In the genomic region with DNA sequence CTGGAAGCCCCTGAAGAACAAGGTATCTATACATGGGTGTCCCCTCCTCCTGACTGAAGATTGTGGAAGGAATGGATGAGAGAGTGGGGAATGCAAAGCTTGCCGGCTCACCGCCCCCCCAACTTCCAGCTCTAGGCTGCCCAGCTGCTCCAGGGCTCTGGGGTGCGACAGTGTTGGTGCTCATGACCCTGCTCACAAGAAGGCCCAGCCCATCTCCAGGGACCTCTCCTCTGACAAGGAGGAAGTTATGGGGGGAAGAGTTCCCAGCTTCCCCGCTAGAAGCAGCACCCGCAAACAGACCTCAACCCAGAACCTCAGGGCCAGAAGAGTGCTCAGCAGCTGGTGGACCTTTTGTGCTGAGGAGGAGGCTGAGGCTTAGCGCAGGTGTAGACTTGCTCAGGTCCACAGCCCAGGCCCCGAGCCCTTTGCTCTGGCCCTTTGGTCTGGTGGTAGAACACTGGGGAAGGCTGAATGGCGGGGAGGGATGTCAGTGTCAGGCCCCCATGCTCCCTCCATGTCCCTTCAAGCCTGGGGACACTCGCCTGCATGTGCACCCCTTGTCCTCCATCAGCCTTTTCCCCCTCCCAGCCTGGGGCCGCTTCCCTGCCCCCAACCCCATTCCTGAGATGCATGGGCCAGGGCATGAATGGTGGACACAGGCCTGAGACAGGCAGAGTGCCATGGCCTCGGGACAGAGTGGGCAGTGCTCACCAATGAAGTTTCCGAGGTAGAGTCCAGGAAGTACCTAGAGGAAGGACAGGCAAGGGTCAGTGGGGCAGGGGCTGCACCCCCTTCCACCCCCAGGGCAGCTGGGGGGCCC, we compare ENCODE assay signal across 12 cellular contexts. TPM values are rescaled to one million over a fixed set of nuclear protein-coding genes. Genes with fewer than 3 reads are reported as not detected.
DNase-seq lines count a peak whose midpoint lies in the region; ATAC-seq, FAIRE-seq and TF ChIP-seq lines count a peak whose summit lies in the region.
"Had no signal": no experiment of that assay in that cellular context is flagged by ENCODE, and none has a peak within 500 bp of the region (broad histone marks: within the 10 kb centered on the region; RNA-seq: fewer than 3 reads in every experiment).

No MANE protein-coding gene starts in this region.

- peak overlapping the region; percentile 28 for H3K27ac Mint-ChIP-seq in stimulated activated naive CD8-positive, alpha-beta T cell treated with anti-CD3 and anti-CD28 coated beads, Interleukin-15, Interleukin-2, amounts not matched to agents 100 ng/mL and 50 ng/mL, for 24 hours
- H3K27ac Mint-ChIP-seq in naive thymus-derived CD4-positive, alpha-beta T cell = no peak overlapping the region

- POLR2A ChIA-PET in naive thymus-derived CD4-positive, alpha-beta T cell (lab: Charles Lee) = interaction anchor here (1.1 kb wide), 1 partner anchor 9 kb away, joined by 3 read pairs; no protein-coding TSS in a partner anchor

- no peaks in the 10 kb centered on the region for H3K36me3 Mint-ChIP-seq in stimulated activated naive CD8-positive, alpha-beta T cell treated with anti-CD3 and anti-CD28 coated beads, Interleukin-15, Interleukin-2, amounts not matched to agents 100 ng/mL and 50 ng/mL, for 24 hours (ENCODE audit: low read depth)
- H3K36me3 Mint-ChIP-seq in naive thymus-derived CD4-positive, alpha-beta T cell = peaks cover 0 to 10% (median 4%) of the 10 kb centered on the region in 5 donors

- no peak overlapping the region for H3K4me3 Mint-ChIP-seq in stimulated activated naive CD8-positive, alpha-beta T cell treated with anti-CD3 and anti-CD28 coated beads, Interleukin-15, Interleukin-2, amounts not matched to agents 100 ng/mL and 50 ng/mL, for 24 hours
- H3K4me3 Mint-ChIP-seq in naive thymus-derived CD4-positive, alpha-beta T cell = peak overlapping the region in 9 of 10 donors; percentile 4 to 99 (median 88)

- peaks cover 11 to 23% of the 10 kb centered on the region in 2 donors for H3K27me3 ChIP-seq in naive thymus-derived CD4-positive, alpha-beta T cell (ENCODE audit: control insufficient read depth in 2 of 2, insufficient read depth in 2 of 2, low read length in 2 of 2)
- H3K27me3 ChIP-seq in vagina = no peaks in the 10 kb centered on the region

- H3K27ac ChIP-seq in caudate nucleus (ENCODE audit: low read depth, low read length) (peak overlapping the region; percentile 83), vagina (no peak overlapping the region)
- H3K27ac ChIP-seq in naive thymus-derived CD4-positive, alpha-beta T cell (ENCODE audit: low read depth, low read length) = no peak overlapping the region

- H3K9me3 ChIP-seq in naive thymus-derived CD4-positive, alpha-beta T cell (ENCODE audit: control insufficient read depth in 2 of 3, low read length in 3 of 3) = no peaks in the 10 kb centered on the region
- H3K9me3 ChIP-seq in vagina (no peaks in the 10 kb centered on the region), mucosa of descending colon (no peaks in the 10 kb centered on the region)

- H3K4me3 ChIP-seq in naive thymus-derived CD4-positive, alpha-beta T cell (ENCODE audit: low read length) = no peak overlapping the region
- H3K4me3 ChIP-seq in vagina = peak overlapping the region; percentile 52 to 64
- H3K4me3 ChIP-seq in mucosa of descending colon = no peak overlapping the region

- no peak for DNase-seq in stimulated activated naive CD8-positive, alpha-beta T cell treated with anti-CD3 and anti-CD28 coated beads, Interleukin-15, Interleukin-2, amounts not matched to agents 100 U/mL and 50 U/mL, for 24 hours
- DNase-seq in caudate nucleus (lab: John Stamatoyannopoulos, UW) = no peak
- no peak for DNase-seq in naive thymus-derived CD4-positive, alpha-beta T cell
- DNase-seq in vagina (ENCODE audit: extremely low spot score in 2 of 2) = peak; percentile 46 to 79
- DNase-seq in GM12892 (ENCODE audit: insufficient read length) = no peak
- no peak for DNase-seq in mucosa of descending colon
- no peak for DNase-seq in amygdala (lab: John Stamatoyannopoulos, UW)
- DNase-seq: Karpas-422 had no signal

- peaks cover 29% of the 10 kb centered on the region for H3K27me3 Mint-ChIP-seq in stimulated activated naive CD8-positive, alpha-beta T cell treated with anti-CD3 and anti-CD28 coated beads, Interleukin-15, Interleukin-2, amounts not matched to agents 100 ng/mL and 50 ng/mL, for 24 hours
- peaks cover 39 to 64% (median 42%) of the 10 kb centered on the region in 5 donors for H3K27me3 Mint-ChIP-seq in naive thymus-derived CD4-positive, alpha-beta T cell

- peaks cover 0 to 4% of the 10 kb centered on the region in 2 donors for H3K4me1 ChIP-seq in naive thymus-derived CD4-positive, alpha-beta T cell (ENCODE audit: control insufficient read depth in 2 of 2, insufficient read depth in 2 of 2, low read length in 2 of 2)
- peaks cover 20% of the 10 kb centered on the region for H3K4me1 ChIP-seq in vagina
- peaks cover 13% of the 10 kb centered on the region for H3K4me1 ChIP-seq in mucosa of descending colon (ENCODE audit: low read depth)

- H3K9me3 Mint-ChIP-seq in stimulated activated naive CD8-positive, alpha-beta T cell treated with anti-CD3 and anti-CD28 coated beads, Interleukin-15, Interleukin-2, amounts not matched to agents 100 ng/mL and 50 ng/mL, for 24 hours = no peaks in the 10 kb centered on the region
- peaks cover 0 to 2% (median 0%) of the 10 kb centered on the region in 11 donors for H3K9me3 Mint-ChIP-seq in naive thymus-derived CD4-positive, alpha-beta T cell

- intact Hi-C loops in naive thymus-derived CD4-positive, alpha-beta T cell (cut with micrococcal nuclease) = no loop called here
- intact Hi-C loops in vagina (cut with DNase I) (no loop called here), mucosa of descending colon (cut with DNase I, micrococcal nuclease) (no loop called here)

- CTCF ChIA-PET in naive thymus-derived CD4-positive, alpha-beta T cell (lab: Charles Lee) = no interaction called here

- no peaks in the 10 kb centered on the region for H3K36me3 ChIP-seq in naive thymus-derived CD4-positive, alpha-beta T cell (ENCODE audit: control insufficient read depth in 2 of 3, insufficient read depth in 3 of 3, low read length in 3 of 3)
- no peaks in the 10 kb centered on the region for H3K36me3 ChIP-seq in vagina
- no peaks in the 10 kb centered on the region for H3K36me3 ChIP-seq in mucosa of descending colon (ENCODE audit: low read depth)

- no peak for ATAC-seq in stimulated activated naive CD8-positive, alpha-beta T cell treated with anti-CD3 and anti-CD28 coated beads, Interleukin-15, Interleukin-2, amounts not matched to agents 100 U/mL and 50 U/mL, for 24 hours
- ATAC-seq in naive thymus-derived CD4-positive, alpha-beta T cell = no peak
- ATAC-seq in mucosa of descending colon = no peak

- TF ChIP-seq POLR2A in vagina (IDR thresholded peaks at IDR 0.05) = no peak
- no peak for TF ChIP-seq POLR2A in GM12892 (IDR thresholded peaks at IDR 0.05; ENCODE audit: low read depth, low read length)

- H3K4me1 Mint-ChIP-seq in stimulated activated naive CD8-positive, alpha-beta T cell treated with anti-CD3 and anti-CD28 coated beads, Interleukin-15, Interleukin-2, amounts not matched to agents 100 ng/mL and 50 ng/mL, for 24 hours (ENCODE audit: low read depth) = peaks cover 13% of the 10 kb centered on the region
- H3K4me1 Mint-ChIP-seq in naive thymus-derived CD4-positive, alpha-beta T cell = peaks cover 10 to 15% (median 13%) of the 10 kb centered on the region in 7 donors

- FAIRE-seq in GM12892 (lab: Jason Lieb, UNC) = no peak
- FAIRE-seq: GM18507 had no signal

- TF ChIP-seq CTCF in vagina (IDR thresholded peaks at IDR 0.05) = no peak
- TF ChIP-seq CTCF in mucosa of descending colon (IDR thresholded peaks at IDR 0.05) = no peak

RNA-seq across cellular contexts. Expression of gene DUSP15, which starts 1.3 kb away (rescaled TPM):
- total RNA-seq in naive thymus-derived CD4-positive, alpha-beta T cell = not detected
- polyA plus RNA-seq in naive thymus-derived CD4-positive, alpha-beta T cell = not detected
- total RNA-seq in vagina (2.5 TPM), mucosa of descending colon (1 to 10 TPM in 1 of 3 donors, under 1 TPM in 1, not detected in 1; 0.58 to 1.7 TPM)
- polyA plus RNA-seq in GM12892 (2012; ENCODE audit: missing spikeins) = 1.2 TPM
- total RNA-seq: pulmonary artery endothelial cell; T-helper 1 cell treated with Interleukin-12 subunit alpha and Interleukin-12 subunit beta and Interleukin-4 antibody, amounts not matched to agents 30 ng/mL and 1 ng/mL, for 36 hours had no signal

RNA-seq across cellular contexts. Expression of gene TTLL9, which starts 1.4 kb away (rescaled TPM):
- not detected for total RNA-seq in naive thymus-derived CD4-positive, alpha-beta T cell
- polyA plus RNA-seq in naive thymus-derived CD4-positive, alpha-beta T cell = not detected
- not detected for total RNA-seq in vagina
- polyA plus RNA-seq in GM12892 (2012; ENCODE audit: missing spikeins) = 0.61 TPM
- under 1 TPM in 1 of 3 donors, not detected in 2; 0.25 TPM for total RNA-seq in mucosa of descending colon
- total RNA-seq: T-helper 1 cell treated with Interleukin-12 subunit alpha and Interleukin-12 subunit beta and Interleukin-4 antibody, amounts not matched to agents 30 ng/mL and 1 ng/mL, for 36 hours had no signal

RNA-seq across cellular contexts. Expression of gene FOXS1, which starts 23.7 kb away (rescaled TPM):
- total RNA-seq in naive thymus-derived CD4-positive, alpha-beta T cell = not detected
- polyA plus RNA-seq in naive thymus-derived CD4-positive, alpha-beta T cell = not detected
- total RNA-seq in vagina (not detected), mucosa of descending colon (under 1 TPM in 1 of 3 donors, not detected in 2; 0.60 TPM)
- polyA plus RNA-seq in GM12892 (2012; ENCODE audit: missing spikeins) = not detected
- total RNA-seq: pulmonary artery endothelial cell; T-helper 1 cell treated with Interleukin-12 subunit alpha and Interleukin-12 subunit beta and Interleukin-4 antibody, amounts not matched to agents 30 ng/mL and 1 ng/mL, for 36 hours had no signal

RNA-seq across cellular contexts. Expression of gene MYLK2, which starts 49.9 kb away (rescaled TPM):
- under 1 TPM in 1 of 5 experiments, not detected in 4; 0.58 TPM for total RNA-seq in naive thymus-derived CD4-positive, alpha-beta T cell
- polyA plus RNA-seq in naive thymus-derived CD4-positive, alpha-beta T cell = not detected
- not detected for total RNA-seq in vagina
- not detected for polyA plus RNA-seq in GM12892 (2012; ENCODE audit: missing spikeins)
- under 1 TPM in 2 of 3 donors, not detected in 1; 0.09 to 0.31 TPM for total RNA-seq in mucosa of descending colon

Comparison
In these comparisons a context has a peak if more than half of its experiments do, and no peak if none do; other contexts are left out.
1. DNase-seq: peak in vagina (2 of 2); none in stimulated activated naive CD8-positive, alpha-beta T cell treated with anti-CD3 and anti-CD28 coated beads, Interleukin-15, Interleukin-2, amounts not matched to agents 100 U/mL and 50 U/mL, for 24 hours (single experiment), caudate nucleus (0 of 61), naive thymus-derived CD4-positive, alpha-beta T cell (0 of 9), GM12892 (single experiment), mucosa of descending colon (0 of 3) and amygdala (0 of 56).
2. H3K4me3 ChIP-seq: peak in vagina (2 of 2); none in naive thymus-derived CD4-positive, alpha-beta T cell (single experiment) and mucosa of descending colon (single experiment).